Comparison of ENCODE assay signal across 8 cellular contexts in genomic region chr2:42196403-42197267, GRCh38. TPM values are rescaled to one million over a fixed set of nuclear protein-coding genes. Genes with fewer than 3 reads are reported as not detected.
DNase-seq lines count a peak whose midpoint lies in the region; ATAC-seq and TF ChIP-seq lines count a peak whose summit lies in the region.

No MANE protein-coding gene starts in this region.

- DNase-seq in CD8-positive, alpha-beta memory T cell, result peak in 3 of 5 donors; percentile 48 to 65 (median 61)
- DNase-seq in NCI-H146 treated with DMSO at 0.1 percent for 48 hours (lab: John Stamatoyannopoulos, UW; ENCODE audit: unreplicated experiment), result peak; percentile 87
- DNase-seq in activated CD4-positive, alpha-beta T cell treated with anti-CD3 and anti-CD28 coated beads for 48 hours, result peak; percentile 21
- DNase-seq in foreskin keratinocyte, result peak; percentile 7 to 12
- no peak for DNase-seq in NCI-H1105 treated with DMSO at 0.1 percent for 48 hours (lab: John Stamatoyannopoulos, UW)

- H3K4me1 Mint-ChIP-seq in CD8-positive, alpha-beta memory T cell, result peaks cover 70 to 96% (median 94%) of the 10 kb centered on the region in 3 donors

- CTCF ChIA-PET in CD8-positive, alpha-beta memory T cell (lab: Charles Lee), result interaction anchor here (0.6 to 4.3 kb wide), 21 partner anchors 9 to 110 kb away, joined by 3 to 55 read pairs (median 4); no protein-coding TSS in a partner anchor

- H3K27ac Mint-ChIP-seq in CD8-positive, alpha-beta memory T cell, result peak overlapping the region in 7 of 8 donors; percentile 2 to 90 (median 49)

- H3K27me3 Mint-ChIP-seq in CD8-positive, alpha-beta memory T cell, result no peaks in the 10 kb centered on the region

- H3K36me3 ChIP-seq in CD8-positive, alpha-beta memory T cell (ENCODE audit: insufficient read depth, low read length), result no peaks in the 10 kb centered on the region
- no peaks in the 10 kb centered on the region for H3K36me3 ChIP-seq in parathyroid adenoma (ENCODE audit: control insufficient read depth, insufficient read depth, low read length)

- no peaks in the 10 kb centered on the region for H3K9me3 Mint-ChIP-seq in CD8-positive, alpha-beta memory T cell

- H3K4me2 ChIP-seq in parathyroid adenoma (ENCODE audit: low read length), result no peak overlapping the region

- peaks cover 78% of the 10 kb centered on the region for H3K4me1 ChIP-seq in CD8-positive, alpha-beta memory T cell (ENCODE audit: insufficient read depth, low read length)
- no peaks in the 10 kb centered on the region for H3K4me1 ChIP-seq in foreskin keratinocyte
- H3K4me1 ChIP-seq in parathyroid adenoma, result peaks cover 16% of the 10 kb centered on the region

- peaks cover 0 to 32% (median 14%) of the 10 kb centered on the region in 3 donors for H3K36me3 Mint-ChIP-seq in CD8-positive, alpha-beta memory T cell

- ATAC-seq in GM18909 (IDR thresholded peaks at IDR 0.05; ENCODE audit: poor library complexity, unreplicated experiment) (peak; percentile 67), foreskin keratinocyte (peak; percentile 72), GM21423 (IDR thresholded peaks at IDR 0.05; ENCODE audit: unreplicated experiment) (no peak)

- TF ChIP-seq CTCF in foreskin keratinocyte (conservative IDR thresholded peaks at IDR 0.05), result peak; percentile 78
- peak; percentile 88 for TF ChIP-seq CTCF in parathyroid adenoma (IDR thresholded peaks at IDR 0.05)

- no peak overlapping the region for H3K27ac ChIP-seq in CD8-positive, alpha-beta memory T cell (ENCODE audit: low read depth, low read length)
- no peak overlapping the region for H3K27ac ChIP-seq in foreskin keratinocyte
- peak overlapping the region; percentile 47 for H3K27ac ChIP-seq in parathyroid adenoma

- peaks cover 52% of the 10 kb centered on the region for H3K79me2 ChIP-seq in parathyroid adenoma

- POLR2A ChIA-PET in CD8-positive, alpha-beta memory T cell (lab: Charles Lee), result interaction anchor here (1.2 kb wide), 1 partner anchor 100 kb away, joined by 3 read pairs; no protein-coding TSS in a partner anchor

- peak overlapping the region in 2 of 7 donors; percentile 21 to 60 for H3K4me3 Mint-ChIP-seq in CD8-positive, alpha-beta memory T cell

- H3K4me3 ChIP-seq in CD8-positive, alpha-beta memory T cell (ENCODE audit: low read length), result no peak overlapping the region
- no peak overlapping the region for H3K4me3 ChIP-seq in parathyroid adenoma (ENCODE audit: low read depth, low read length)

- H3K27me3 ChIP-seq in CD8-positive, alpha-beta memory T cell (ENCODE audit: insufficient read depth, low read length, poor library complexity, severe bottlenecking), result no peaks in the 10 kb centered on the region
- H3K27me3 ChIP-seq in foreskin keratinocyte (no peaks in the 10 kb centered on the region), parathyroid adenoma (ENCODE audit: control insufficient read depth, insufficient read depth, low read length) (no peaks in the 10 kb centered on the region)

- H3K9ac ChIP-seq in parathyroid adenoma, result no peak overlapping the region

- no peaks in the 10 kb centered on the region for H3K9me3 ChIP-seq in CD8-positive, alpha-beta memory T cell (ENCODE audit: low read length)
- no peaks in the 10 kb centered on the region for H3K9me3 ChIP-seq in parathyroid adenoma (ENCODE audit: control insufficient read depth, low read length)

- H2AFZ ChIP-seq in parathyroid adenoma, result peak overlapping the region; percentile 12

RNA-seq across cellular contexts. Expression of gene EML4, which starts 27.5 kb away (rescaled TPM):
- total RNA-seq in CD8-positive, alpha-beta memory T cell, result 10 to 100 TPM; 58.0 to 61.5 TPM
- polyA plus RNA-seq in CD8-positive, alpha-beta memory T cell, result 70.8 TPM
- 32.9 and 35.4 TPM in 2 replicates for total RNA-seq in foreskin keratinocyte
- polyA plus RNA-seq in foreskin keratinocyte, result 8.6 and 9.8 TPM in 2 replicates
